Comparison of ENCODE assay signal across 17 cellular contexts in the genomic region with DNA sequence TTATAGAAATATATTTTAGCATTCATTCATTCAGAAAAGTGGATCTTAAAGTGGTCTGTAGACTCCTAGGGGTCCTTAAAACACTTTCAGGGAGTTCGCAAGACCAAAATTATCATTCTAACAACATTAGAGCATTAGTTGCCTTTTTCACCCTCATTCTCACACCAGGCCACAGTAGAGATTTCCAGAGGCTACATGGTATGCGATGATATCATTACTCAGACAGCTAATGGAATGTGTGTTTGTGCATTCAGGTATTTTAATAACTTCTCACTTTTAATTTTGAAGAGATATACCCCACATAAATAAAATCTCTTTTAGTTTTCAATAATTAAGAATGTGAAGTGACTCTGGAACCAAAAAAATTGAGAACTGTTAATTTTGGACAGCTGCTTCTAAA.
DNase-seq lines count a peak whose midpoint lies in the region; ATAC-seq and TF ChIP-seq lines count a peak whose summit lies in the region.
"Had no signal": no experiment of that assay in that cellular context is flagged by ENCODE, and none has a peak within 500 bp of the region (broad histone marks: within the 10 kb centered on the region; RNA-seq: fewer than 3 reads in every experiment).

No MANE protein-coding gene starts in this region.

- H3K4me1 ChIP-seq in SK-N-SH (ENCODE audit: control insufficient read depth in 1 of 2, insufficient read depth in 2 of 2, low read depth in 1 of 2, low read length in 1 of 2) (no peaks in the 10 kb centered on the region; a peak in 1 of 4 replicates), mesendoderm (ENCODE audit: control insufficient read depth, low read depth, low read length) (no peaks in the 10 kb centered on the region)

- no peak for DNase-seq in SK-N-SH
- DNase-seq in chondrocyte (ENCODE audit: low spot score), result no peak
- peak; percentile 71 for DNase-seq in mesendoderm
- no peak for DNase-seq in HT-29 (ENCODE audit: low spot score)
- DNase-seq in NCI-H82 treated with DMSO at 0.1 percent for 48 hours (lab: John Stamatoyannopoulos, UW; ENCODE audit: unreplicated experiment), result no peak
- DNase-seq in DMS153 (lab: John Stamatoyannopoulos, UW), result no peak
- DNase-seq: CD8-positive, alpha-beta T cell; DMS79; GOT3; NCI-H1092 treated with DMSO at 0.1 percent for 48 hours; NCI-H446; NCI-H748 treated with DMSO at 0.1 percent for 48 hours; RPMI8226; SIG-M5 had no signal

- H3K27me3 Mint-ChIP-seq in chondrocyte (ENCODE audit: low read depth), result peaks cover 2% of the 10 kb centered on the region

- H2BK120ac ChIP-seq in mesendoderm (ENCODE audit: low read depth, low read length), result no peak overlapping the region

- H2BK15ac ChIP-seq in mesendoderm (replicated peaks; ENCODE audit: low read depth), result no peak overlapping the region

- no peaks in the 10 kb centered on the region for H3K36me3 Mint-ChIP-seq in chondrocyte (ENCODE audit: low read depth)
- H3K36me3 Mint-ChIP-seq: CD8-positive, alpha-beta T cell had no signal

- H3K27ac ChIP-seq in SK-N-SH (ENCODE audit: low read depth in 2 of 2, low read length in 1 of 2) (no peak overlapping the region; a peak in 1 of 4 replicates), mesendoderm (ENCODE audit: low read depth, low read length) (no peak overlapping the region)
- H3K27ac ChIP-seq: 22Rv1 had no signal

- H3K79me2 ChIP-seq in SK-N-SH (ENCODE audit: insufficient read depth) (no peaks in the 10 kb centered on the region), mesendoderm (ENCODE audit: control insufficient read depth, insufficient read depth, low read length) (no peaks in the 10 kb centered on the region)

- no peak overlapping the region for H4K5ac ChIP-seq in mesendoderm (ENCODE audit: low read length)

- H3K9me2 ChIP-seq in SK-N-SH, result no peaks in the 10 kb centered on the region

- POLR2A ChIA-PET in SK-N-SH (lab: Yijun Ruan, JAX), result no interaction called here

- no peak for TF ChIP-seq RAD21 in SK-N-SH (IDR thresholded peaks at IDR 0.05; ENCODE audit: low read length)

- no peak overlapping the region for H3K4me3 ChIP-seq in SK-N-SH (ENCODE audit: low read depth in 2 of 2, low read length in 1 of 2)
- no peak overlapping the region for H3K4me3 ChIP-seq in mesendoderm (ENCODE audit: low read length)

- CTCF ChIA-PET in SK-N-SH (lab: Yijun Ruan, JAX), result interaction anchor here (0.7 to 1.9 kb wide), 4 partner anchors 12 to 20 kb away, joined by 3 to 6 read pairs (median 5); no protein-coding TSS in a partner anchor

- H3K23ac ChIP-seq in mesendoderm (ENCODE audit: low read length), result no peak overlapping the region

- H3F3A ChIP-seq in SK-N-SH (replicated peaks; ENCODE audit: insufficient read depth), result no peaks in the 10 kb centered on the region

- no peak for TF ChIP-seq CTCF in SK-N-SH (IDR thresholded peaks at IDR 0.05)
- no peak for TF ChIP-seq CTCF in chondrocyte (IDR thresholded peaks at IDR 0.05)

- WGBS in SK-N-SH (ENCODE audit: low lambda C conversion rate), result 72% methylated on average over 2 of the region's 2 CpGs
- WGBS in mesendoderm (ENCODE audit: extremely low coverage, insufficient coverage, low lambda C conversion rate), result no CpG with 5 or more reads among the region's 2 CpGs

- H3K36me3 ChIP-seq in SK-N-SH (replicated peaks in 1 of 2; ENCODE audit: control insufficient read depth in 1 of 2, insufficient read depth in 2 of 2, low read length in 1 of 2) (no peaks in the 10 kb centered on the region), mesendoderm (ENCODE audit: control insufficient read depth, insufficient read depth, low read length) (no peaks in the 10 kb centered on the region)

- H2BK5ac ChIP-seq in mesendoderm (ENCODE audit: low read length), result no peak overlapping the region

- H3K4me1 Mint-ChIP-seq in chondrocyte (ENCODE audit: low read depth), result peaks cover 30% of the 10 kb centered on the region

- no peaks in the 10 kb centered on the region for H3K9me3 ChIP-seq in SK-N-SH

- H2AK5ac ChIP-seq in mesendoderm (ENCODE audit: low read length), result no peak overlapping the region

- H3K56ac ChIP-seq in mesendoderm (ENCODE audit: low read length), result no peak overlapping the region

- H3K9me3 Mint-ChIP-seq in chondrocyte (ENCODE audit: low read depth), result no peaks in the 10 kb centered on the region
- H3K9me3 Mint-ChIP-seq: CD8-positive, alpha-beta T cell had no signal

- TF ChIP-seq EP300 in SK-N-SH (IDR thresholded peaks at IDR 0.05; ENCODE audit: borderline replicate concordance in 1 of 2, low read depth in 1 of 2, low read length in 1 of 2), result no peak

- H2AFZ ChIP-seq in SK-N-SH (ENCODE audit: low read depth), result no peak overlapping the region

- ATAC-seq in SK-N-SH treated with all-trans-retinoic acid at 6 μM for 48 hours (no peak), HG03135 (IDR thresholded peaks at IDR 0.05; ENCODE audit: unreplicated experiment) (no peak)
- ATAC-seq: CD8-positive, alpha-beta T cell had no signal

- no peak overlapping the region for H3K4me3 Mint-ChIP-seq in chondrocyte (ENCODE audit: unreplicated experiment)
- H3K4me3 Mint-ChIP-seq: CD8-positive, alpha-beta T cell had no signal

- H3K4me2 ChIP-seq in SK-N-SH, result no peak overlapping the region
- H3K4me2 ChIP-seq in mesendoderm (ENCODE audit: low read length), result no peak overlapping the region

- H3K9ac ChIP-seq in SK-N-SH (no peak overlapping the region), mesendoderm (ENCODE audit: low read length) (no peak overlapping the region)

- no peaks in the 10 kb centered on the region for H3K79me1 ChIP-seq in mesendoderm (ENCODE audit: low read length)

- H4K8ac ChIP-seq in mesendoderm (ENCODE audit: low read depth, low read length), result no peak overlapping the region

- H3K27me3 ChIP-seq in SK-N-SH (ENCODE audit: insufficient read depth) (no peaks in the 10 kb centered on the region; the same call in 1 of the 2 replicates), mesendoderm (ENCODE audit: insufficient read depth, low read length, poor library complexity) (no peaks in the 10 kb centered on the region)

- H3K18ac ChIP-seq in mesendoderm (ENCODE audit: low read length), result no peak overlapping the region

- peak overlapping the region; percentile 71 for H3K27ac Mint-ChIP-seq in chondrocyte (ENCODE audit: unreplicated experiment)
- H3K27ac Mint-ChIP-seq: CD8-positive, alpha-beta T cell had no signal

- H4K20me1 ChIP-seq in SK-N-SH (ENCODE audit: insufficient read depth), result no peaks in the 10 kb centered on the region

- no peak overlapping the region for H3K4ac ChIP-seq in mesendoderm (ENCODE audit: low read depth, low read length)

TF ChIP-seq in SK-N-SH treated with all-trans-retinoic acid at 6 μM for 48 hours, 23 proteins besides CTCF, POLR2A, EP300 and RAD21:
- no peak for TF ChIP-seq ZFP30 (CRISPR knock-in tag; IDR thresholded peaks at IDR 0.05)
- TF ChIP-seq ISL1 (CRISPR knock-in tag; IDR thresholded peaks at IDR 0.05), result peak; percentile 39
TF ChIP-seq in SK-N-SH treated with all-trans-retinoic acid at 6 μM for 48 hours: peak in this region for 1.

TF ChIP-seq in SK-N-SH, 30 proteins besides CTCF, POLR2A, EP300 and RAD21:
- no peak for TF ChIP-seq FOSL2 (IDR thresholded peaks at IDR 0.05; ENCODE audit: borderline replicate concordance, low read depth)
- TF ChIP-seq FOXM1 (IDR thresholded peaks at IDR 0.05; ENCODE audit: low read depth), result no peak
- no peak for TF ChIP-seq YY1 (IDR thresholded peaks at IDR 0.05; ENCODE audit: low read depth)
- TF ChIP-seq, protein P1, sequence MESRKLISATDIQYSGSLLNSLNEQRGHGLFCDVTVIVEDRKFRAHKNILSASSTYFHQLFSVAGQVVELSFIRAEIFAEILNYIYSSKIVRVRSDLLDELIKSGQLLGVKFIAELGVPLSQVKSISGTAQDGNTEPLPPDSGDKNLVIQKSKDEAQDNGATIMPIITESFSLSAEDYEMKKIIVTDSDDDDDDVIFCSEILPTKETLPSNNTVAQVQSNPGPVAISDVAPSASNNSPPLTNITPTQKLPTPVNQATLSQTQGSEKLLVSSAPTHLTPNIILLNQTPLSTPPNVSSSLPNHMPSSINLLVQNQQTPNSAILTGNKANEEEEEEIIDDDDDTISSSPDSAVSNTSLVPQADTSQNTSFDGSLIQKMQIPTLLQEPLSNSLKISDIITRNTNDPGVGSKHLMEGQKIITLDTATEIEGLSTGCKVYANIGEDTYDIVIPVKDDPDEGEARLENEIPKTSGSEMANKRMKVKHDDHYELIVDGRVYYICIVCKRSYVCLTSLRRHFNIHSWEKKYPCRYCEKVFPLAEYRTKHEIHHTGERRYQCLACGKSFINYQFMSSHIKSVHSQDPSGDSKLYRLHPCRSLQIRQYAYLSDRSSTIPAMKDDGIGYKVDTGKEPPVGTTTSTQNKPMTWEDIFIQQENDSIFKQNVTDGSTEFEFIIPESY (IDR thresholded peaks at IDR 0.05; ENCODE audit: borderline replicate concordance, low read depth), result no peak
- no peak for TF ChIP-seq JUND (IDR thresholded peaks at IDR 0.05)
- TF ChIP-seq, protein P2, sequence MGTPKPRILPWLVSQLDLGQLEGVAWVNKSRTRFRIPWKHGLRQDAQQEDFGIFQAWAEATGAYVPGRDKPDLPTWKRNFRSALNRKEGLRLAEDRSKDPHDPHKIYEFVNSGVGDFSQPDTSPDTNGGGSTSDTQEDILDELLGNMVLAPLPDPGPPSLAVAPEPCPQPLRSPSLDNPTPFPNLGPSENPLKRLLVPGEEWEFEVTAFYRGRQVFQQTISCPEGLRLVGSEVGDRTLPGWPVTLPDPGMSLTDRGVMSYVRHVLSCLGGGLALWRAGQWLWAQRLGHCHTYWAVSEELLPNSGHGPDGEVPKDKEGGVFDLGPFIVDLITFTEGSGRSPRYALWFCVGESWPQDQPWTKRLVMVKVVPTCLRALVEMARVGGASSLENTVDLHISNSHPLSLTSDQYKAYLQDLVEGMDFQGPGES (IDR thresholded peaks at IDR 0.05; ENCODE audit: low read depth, low read length), result no peak
- TF ChIP-seq, protein P3, sequence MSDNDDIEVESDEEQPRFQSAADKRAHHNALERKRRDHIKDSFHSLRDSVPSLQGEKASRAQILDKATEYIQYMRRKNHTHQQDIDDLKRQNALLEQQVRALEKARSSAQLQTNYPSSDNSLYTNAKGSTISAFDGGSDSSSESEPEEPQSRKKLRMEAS (IDR thresholded peaks at IDR 0.05; ENCODE audit: low read depth), result no peak
- no peak for TF ChIP-seq ELF1 (IDR thresholded peaks at IDR 0.05)
- no peak for TF ChIP-seq TAF1 (IDR thresholded peaks at IDR 0.05; ENCODE audit: borderline replicate concordance, low read depth, low read length)
- no peak for TF ChIP-seq MXI1 (IDR thresholded peaks at IDR 0.05; ENCODE audit: low read depth, low read length)
